In the genomic region with DNA sequence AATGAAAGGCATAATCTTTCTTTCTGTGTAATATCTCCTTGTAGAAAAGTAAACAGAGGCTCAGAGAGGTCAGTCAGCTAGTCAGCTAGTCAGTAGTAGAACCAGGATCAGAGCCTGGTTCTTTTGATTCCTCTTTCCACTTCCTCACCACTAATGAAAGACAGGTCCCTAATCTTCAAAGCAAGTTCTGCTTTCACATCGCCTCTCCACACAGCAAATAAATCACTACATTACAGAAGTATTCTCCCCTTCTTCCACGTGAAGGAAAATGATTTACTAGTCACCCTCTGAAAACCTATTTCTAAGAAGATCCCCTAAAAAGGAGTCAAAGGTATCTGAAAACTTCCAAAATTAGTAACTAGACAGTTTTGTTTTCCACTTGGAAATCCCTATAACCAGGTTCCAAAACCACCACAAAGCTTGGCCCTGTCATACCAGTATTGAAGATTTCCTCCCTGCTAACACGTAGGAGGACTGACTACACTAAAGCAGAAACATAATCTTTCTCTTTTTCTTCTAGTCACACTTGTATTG, we compare ENCODE assay signal across 8 cellular contexts.
DNase-seq lines count a peak whose midpoint lies in the region; ATAC-seq and TF ChIP-seq lines count a peak whose summit lies in the region.

No MANE protein-coding gene starts in this region.

- H3K9ac ChIP-seq in OCI-LY3 (ENCODE audit: low read length) = peak overlapping the region; percentile 54

- no peaks in the 10 kb centered on the region for H3K79me2 ChIP-seq in OCI-LY3 (ENCODE audit: low read length)

- H3K9me3 ChIP-seq in OCI-LY3 (ENCODE audit: insufficient read depth, low read length) (no peaks in the 10 kb centered on the region), right lobe of liver (no peaks in the 10 kb centered on the region)

- no peaks in the 10 kb centered on the region for H3K36me3 Mint-ChIP-seq in activated CD8-positive, alpha-beta memory T cell treated with anti-CD3 and anti-CD28 coated beads, Interleukin-2, amount 10 ng/mL, durations not matched to agents 7 days and 5 days

- intact Hi-C loops in right lobe of liver (cut with DNase I) = no loop called here

- H3K27me3 ChIP-seq in OCI-LY3 (ENCODE audit: low read depth, low read length) (no peaks in the 10 kb centered on the region), right lobe of liver (no peaks in the 10 kb centered on the region)

- no peaks in the 10 kb centered on the region for H3K4me1 Mint-ChIP-seq in activated CD8-positive, alpha-beta memory T cell treated with anti-CD3 and anti-CD28 coated beads, Interleukin-2, amount 10 ng/mL, durations not matched to agents 7 days and 5 days

- H2AFZ ChIP-seq in OCI-LY3 (ENCODE audit: low read depth, low read length) = no peak overlapping the region

- no peak for TF ChIP-seq CTCF in OCI-LY3 (IDR thresholded peaks at IDR 0.05; ENCODE audit: low read depth, low read length)
- TF ChIP-seq CTCF in right lobe of liver (IDR thresholded peaks at IDR 0.05) = no peak

- H3K27ac ChIP-seq in OCI-LY3 (ENCODE audit: low read length) (peak overlapping the region; percentile 93), right lobe of liver (no peak overlapping the region)

- ATAC-seq in GM18909 (IDR thresholded peaks at IDR 0.05; ENCODE audit: poor library complexity, unreplicated experiment) (peak; percentile 83), HG02763 (IDR thresholded peaks at IDR 0.05; ENCODE audit: unreplicated experiment) (peak; percentile 69), right lobe of liver (peak; percentile 44 to 73 (median 62))
- no peak for ATAC-seq in activated CD8-positive, alpha-beta memory T cell treated with anti-CD3 and anti-CD28 coated beads, Interleukin-2, amount 10 ng/mL, durations not matched to agents 7 days and 5 days

- DNase-seq in right lobe of liver (no peak), kidney tubule cell (ENCODE audit: low spot score) (no peak), hepatic stellate cell (ENCODE audit: low spot score) (no peak), activated gamma-delta T cell treated with Interleukin-2 at 50 U/mL for 16 hours (no peak)
- no peak for DNase-seq in activated CD8-positive, alpha-beta memory T cell treated with anti-CD3 and anti-CD28 coated beads, Interleukin-2, amount 10 ng/mL, durations not matched to agents 7 days and 5 days

- no peak overlapping the region for H3K27ac Mint-ChIP-seq in activated CD8-positive, alpha-beta memory T cell treated with anti-CD3 and anti-CD28 coated beads, Interleukin-2, amount 10 ng/mL, durations not matched to agents 7 days and 5 days

- H3K4me1 ChIP-seq in OCI-LY3 (ENCODE audit: low read length) (peaks cover 27% of the 10 kb centered on the region), right lobe of liver (peaks cover 0 to 6% (median 0%) of the 10 kb centered on the region in 4 donors)

- H4K20me1 ChIP-seq in OCI-LY3 (ENCODE audit: insufficient read depth, low read length) = no peaks in the 10 kb centered on the region

- H3K4me3 ChIP-seq in OCI-LY3 (ENCODE audit: low read length) = peak overlapping the region; percentile 58
- no peak overlapping the region for H3K4me3 ChIP-seq in right lobe of liver

- H3K4me3 Mint-ChIP-seq in activated CD8-positive, alpha-beta memory T cell treated with anti-CD3 and anti-CD28 coated beads, Interleukin-2, amount 10 ng/mL, durations not matched to agents 7 days and 5 days = no peak overlapping the region

- H3K36me3 ChIP-seq in OCI-LY3 (replicated peaks; ENCODE audit: low read depth, low read length) (peaks cover 3% of the 10 kb centered on the region), right lobe of liver (no peaks in the 10 kb centered on the region)

- CTCF ChIA-PET in activated CD8-positive, alpha-beta memory T cell treated with anti-CD3 and anti-CD28 coated beads, Interleukin-2, amount 10 ng/mL, durations not matched to agents 7 days and 5 days (lab: Charles Lee) = no interaction called here

- H3K4me2 ChIP-seq in OCI-LY3 (ENCODE audit: low read length) = peak overlapping the region; percentile 76

- WGBS in right lobe of liver (ENCODE audit: insufficient coverage, low coverage, low lambda C conversion rate, missing lambda C conversion rate) = 2% methylated on average over 3 of the region's 3 CpGs

- H3K27me3 Mint-ChIP-seq in activated CD8-positive, alpha-beta memory T cell treated with anti-CD3 and anti-CD28 coated beads, Interleukin-2, amount 10 ng/mL, durations not matched to agents 7 days and 5 days = peaks cover 2% of the 10 kb centered on the region

- no peak for TF ChIP-seq POLR2A in right lobe of liver (IDR thresholded peaks at IDR 0.05)

- H3K9me3 Mint-ChIP-seq in activated CD8-positive, alpha-beta memory T cell treated with anti-CD3 and anti-CD28 coated beads, Interleukin-2, amount 10 ng/mL, durations not matched to agents 7 days and 5 days (ENCODE audit: low read depth) = no peaks in the 10 kb centered on the region
